1 cellular context compared by ENCODE assay signal in the genomic region with DNA sequence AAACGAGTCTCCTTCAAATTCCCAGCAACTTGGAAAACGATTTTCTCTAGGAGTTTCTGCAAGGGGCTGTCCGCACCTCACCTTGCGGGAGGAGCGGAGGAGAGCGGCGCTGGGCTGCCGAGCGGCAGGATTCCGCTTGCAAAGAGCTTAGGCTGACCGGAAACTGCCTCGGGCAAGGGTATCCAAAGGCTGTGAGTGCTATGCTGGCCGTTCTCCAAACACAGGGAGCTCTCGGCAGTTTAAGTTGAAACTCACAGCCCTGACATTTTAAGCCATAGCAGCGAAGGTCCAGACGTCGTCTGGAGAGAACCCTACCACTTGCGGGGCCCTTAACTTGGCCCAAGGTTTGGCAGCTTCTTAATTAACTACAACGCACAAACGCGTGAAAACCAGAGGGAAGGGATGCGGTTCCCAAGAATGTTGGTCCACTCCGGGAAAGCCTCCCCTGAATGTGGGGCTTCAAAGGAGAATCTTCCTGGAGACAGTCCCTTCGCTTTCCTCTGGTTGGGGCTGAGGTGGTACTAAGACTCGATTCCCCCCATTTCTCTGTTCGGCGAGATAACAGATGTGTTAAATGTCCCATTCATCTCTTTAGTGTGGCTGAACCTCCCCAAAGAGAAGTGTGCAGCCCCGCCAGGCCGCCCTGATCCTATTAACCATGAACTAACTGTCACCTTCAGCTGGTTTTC.
TF ChIP-seq lines count a peak whose summit lies in the region.

No MANE protein-coding gene starts in this region.

TF ChIP-seq in SK-N-SH treated with all-trans-retinoic acid at 6 μM for 48 hours, 23 proteins besides CTCF, POLR2A, EP300 and RAD21 (continued from another document):
- TF ChIP-seq TSHZ2 (CRISPR knock-in tag; IDR thresholded peaks at IDR 0.05) (no peak), OSR1 (CRISPR knock-in tag; IDR thresholded peaks at IDR 0.05) (no peak), POU6F1 (CRISPR knock-in tag; IDR thresholded peaks at IDR 0.05; ENCODE audit: borderline replicate concordance, low read depth) (no peak)
